Comparison of ENCODE assay signal across 8 cellular contexts in genomic region chr3:157081681-157082210, GRCh38.
A peak's percentile ranks its signal among the peaks of the same experiment; 100 is the strongest.
DNase-seq lines count a peak whose midpoint lies in the region; ATAC-seq and TF ChIP-seq lines count a peak whose summit lies in the region.

No MANE protein-coding gene starts in this region.

- H3F3A ChIP-seq in SU-DHL-6 (ENCODE audit: insufficient read depth), result 0 out of 2 replicates have a peak, but pooled peaks cover 3% of the 10 kb centered on the region

- ATAC-seq in GM18517 (IDR thresholded peaks at IDR 0.05; ENCODE audit: unreplicated experiment) (peak; percentile 81), HG03039 (IDR thresholded peaks at IDR 0.05; ENCODE audit: unreplicated experiment) (peak; percentile 82)

- no peaks in the 10 kb centered on the region for H3K9me3 ChIP-seq in SU-DHL-6 (ENCODE audit: insufficient read depth, low read length)

- H3K36me3 ChIP-seq in SU-DHL-6 (ENCODE audit: low read length), result no peaks in the 10 kb centered on the region

- peak overlapping the region; percentile 36 for H2AFZ ChIP-seq in SU-DHL-6 (ENCODE audit: low read depth, low read length, severe bottlenecking)

- no peak overlapping the region for H3K4me3 ChIP-seq in SU-DHL-6 (ENCODE audit: insufficient read depth, low read length, poor library complexity, severe bottlenecking)

- no peaks in the 10 kb centered on the region for H3K9me2 ChIP-seq in SU-DHL-6 (replicated peaks; ENCODE audit: insufficient read depth, low read length)

- peak overlapping the region; percentile 12; the same call in 1 of the 2 replicates for H3K9ac ChIP-seq in SU-DHL-6 (ENCODE audit: low read length)

- peak; percentile 72 for TF ChIP-seq CTCF in SU-DHL-6 (IDR thresholded peaks at IDR 0.05; ENCODE audit: insufficient read depth, low read length, poor library complexity, severe bottlenecking)

- H4K20me1 ChIP-seq in SU-DHL-6 (ENCODE audit: low read depth, low read length), result no peaks in the 10 kb centered on the region

- no peak overlapping the region for H3K4me2 ChIP-seq in SU-DHL-6 (ENCODE audit: low read depth, low read length, poor library complexity, severe bottlenecking)

- DNase-seq in brain pericyte (ENCODE audit: low read depth, low spot score) (peak; percentile 80), islet precursor cell (peak; percentile 97), DMS153 treated with DMSO at 0.1 percent for 48 hours (lab: John Stamatoyannopoulos, UW; ENCODE audit: unreplicated experiment) (no peak), NCI-H2029 (lab: John Stamatoyannopoulos, UW) (no peak)
- peak; percentile 68 to 84 for DNase-seq in stimulated activated CD4-positive, alpha-beta T cell treated with anti-CD3 and anti-CD28 coated beads, Interleukin-1b, Interleukin-23, amount 100 ng/mL, for 1 hour (ENCODE audit: low read depth in 2 of 2)

- H3K79me2 ChIP-seq in SU-DHL-6 (ENCODE audit: insufficient read depth, low read length), result no peaks in the 10 kb centered on the region

- no peak overlapping the region for H3K27ac ChIP-seq in SU-DHL-6 (ENCODE audit: low read depth, low read length)

- H3K27me3 ChIP-seq in SU-DHL-6 (ENCODE audit: low read length), result no peaks in the 10 kb centered on the region

Comparison
In these comparisons a context has a peak if more than half of its experiments do, and no peak if none do; other contexts are left out.
1. DNase-seq: peak in brain pericyte (single experiment), islet precursor cell (single experiment) and stimulated activated CD4-positive, alpha-beta T cell treated with anti-CD3 and anti-CD28 coated beads, Interleukin-1b, Interleukin-23, amount 100 ng/mL, for 1 hour (2 of 2); none in DMS153 treated with DMSO at 0.1 percent for 48 hours (single experiment) and NCI-H2029 (single experiment).